8 cellular contexts compared by ENCODE assay signal in the genomic region with DNA sequence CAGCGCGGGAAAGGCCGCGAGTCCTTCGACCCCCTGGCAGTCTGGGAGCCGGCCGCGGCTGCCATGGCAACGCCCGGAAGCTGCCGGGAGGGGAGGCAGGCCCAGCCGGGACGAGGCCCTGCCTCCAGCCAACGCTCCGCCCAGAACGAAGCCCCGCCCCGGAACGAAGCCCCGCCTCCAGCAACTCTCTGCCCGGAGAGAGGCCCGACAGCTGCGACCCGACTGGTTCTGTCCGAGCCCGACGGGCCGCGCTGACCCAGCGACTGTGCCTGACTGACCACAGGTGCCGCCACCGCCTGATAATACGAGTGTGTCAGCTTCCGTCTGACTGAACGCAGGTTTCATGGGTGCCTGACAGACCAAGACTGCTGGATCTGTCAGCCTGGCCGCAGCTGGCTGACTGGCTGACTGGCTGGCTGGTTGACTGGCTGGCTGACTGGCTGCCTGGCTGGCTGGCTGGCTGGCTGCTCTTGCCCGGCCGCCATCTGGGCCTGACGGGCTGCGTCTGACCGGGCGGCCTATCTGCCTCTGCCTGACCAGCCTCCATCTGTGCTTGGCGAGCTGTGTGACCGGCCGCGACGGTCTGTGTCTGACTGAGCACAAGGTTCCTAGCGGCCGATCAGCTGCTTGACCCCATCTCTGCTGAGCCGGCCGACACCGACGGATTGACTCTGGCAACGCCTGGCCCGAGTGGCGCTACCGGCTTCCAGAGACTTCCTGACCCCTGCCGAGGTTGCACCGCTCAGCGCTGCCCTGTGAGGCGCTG.
DNase-seq lines count a peak whose midpoint lies in the region; ATAC-seq, FAIRE-seq and TF ChIP-seq lines count a peak whose summit lies in the region.

No MANE protein-coding gene starts in this region.

- no peak for FAIRE-seq in H54 (lab: Jason Lieb, UNC)

- ATAC-seq in gastroesophageal sphincter: peak; percentile 98

- H3K27me3 ChIP-seq in MG63 (no peaks in the 10 kb centered on the region), SJCRH30 (no peaks in the 10 kb centered on the region), gastroesophageal sphincter (no peaks in the 10 kb centered on the region)

- H3K27ac Mint-ChIP-seq in activated naive CD4-positive, alpha-beta T cell treated with anti-CD3 and anti-CD28 coated beads for 36 hours: no peak overlapping the region

- H3K4me3 Mint-ChIP-seq in activated naive CD4-positive, alpha-beta T cell treated with anti-CD3 and anti-CD28 coated beads for 36 hours: peak overlapping the region; percentile 85

- H3K27me3 Mint-ChIP-seq in activated naive CD4-positive, alpha-beta T cell treated with anti-CD3 and anti-CD28 coated beads for 36 hours (ENCODE audit: low read depth): no peaks in the 10 kb centered on the region

- TF ChIP-seq EP300 in gastroesophageal sphincter (IDR thresholded peaks at IDR 0.05): no peak

- H3K36me3 Mint-ChIP-seq in activated naive CD4-positive, alpha-beta T cell treated with anti-CD3 and anti-CD28 coated beads for 36 hours (ENCODE audit: low read depth): no peaks in the 10 kb centered on the region

- peaks cover 5% of the 10 kb centered on the region; the same call in 1 of the 2 replicates for H3K4me1 ChIP-seq in SJCRH30
- peaks cover 0 to 21% (median 6%) of the 10 kb centered on the region in 3 donors for H3K4me1 ChIP-seq in gastroesophageal sphincter

- intact Hi-C loops in activated naive CD4-positive, alpha-beta T cell treated with anti-CD3 and anti-CD28 coated beads for 36 hours (cut with micrococcal nuclease): loop anchor here (2.0 kb wide), 1 partner anchor 14 kb away; no protein-coding TSS in a partner anchor

- H3K9me3 ChIP-seq in MG63 (no peaks in the 10 kb centered on the region), SJCRH30 (replicated peaks) (no peaks in the 10 kb centered on the region), gastroesophageal sphincter (no peaks in the 10 kb centered on the region)

- peaks cover 5% of the 10 kb centered on the region for H3K4me1 Mint-ChIP-seq in activated naive CD4-positive, alpha-beta T cell treated with anti-CD3 and anti-CD28 coated beads for 36 hours (ENCODE audit: low read depth)

- CTCF ChIA-PET in activated naive CD4-positive, alpha-beta T cell treated with anti-CD3 and anti-CD28 coated beads for 36 hours (lab: Charles Lee): interaction anchor here (1.3 kb wide), 1 partner anchor 72 kb away, joined by 4 read pairs; no protein-coding TSS in a partner anchor

- H3K36me3 ChIP-seq in MG63 (no peaks in the 10 kb centered on the region), SJCRH30 (no peaks in the 10 kb centered on the region), gastroesophageal sphincter (no peaks in the 10 kb centered on the region)

- TF ChIP-seq POLR2A in H54 (IDR thresholded peaks at IDR 0.05; ENCODE audit: low read depth, low read length) (peak; percentile 76), gastroesophageal sphincter (IDR thresholded peaks at IDR 0.05) (peak in 1 of 2 donors; percentile 57)

- DNase-seq in EL: peak; percentile 89
- peak; percentile 93 for DNase-seq in H54 (ENCODE audit: insufficient read length, low spot score)
- DNase-seq in MG63: peak; percentile 89
- peak; percentile 95 to 96 for DNase-seq in SJCRH30
- peak; percentile 94 for DNase-seq in activated naive CD4-positive, alpha-beta T cell treated with anti-CD3 and anti-CD28 coated beads for 36 hours
- peak; percentile 17 to 97 (median 89) for DNase-seq in nucleus accumbens (lab: John Stamatoyannopoulos, UW)
- peak; percentile 89 for DNase-seq in superior temporal gyrus (ENCODE audit: extremely low spot score)

- peak in 1 of 4 experiments; percentile 2 for TF ChIP-seq CTCF in gastroesophageal sphincter (IDR thresholded peaks at IDR 0.05)

- peaks cover 2% of the 10 kb centered on the region for H3K9me3 Mint-ChIP-seq in activated naive CD4-positive, alpha-beta T cell treated with anti-CD3 and anti-CD28 coated beads for 36 hours

- WGBS in gastroesophageal sphincter (ENCODE audit: low coverage in 1 of 2), 2 donors: no CpG with 5 or more reads among the region's 61 CpGs

- peak overlapping the region; percentile 45 for H3K4me3 ChIP-seq in MG63
- peak overlapping the region; percentile 58 for H3K4me3 ChIP-seq in SJCRH30
- peak overlapping the region; percentile 48 to 69 for H3K4me3 ChIP-seq in gastroesophageal sphincter

- H3K27ac ChIP-seq in SJCRH30 (peak overlapping the region; percentile 29), gastroesophageal sphincter (peak overlapping the region; percentile 21 to 87 (median 85))

Comparison
In these comparisons a context has a peak if more than half of its experiments do, and no peak if none do; other contexts are left out.
1. Peak in every context shown above with its lines: DNase-seq, ATAC-seq, H3K4me3 ChIP-seq and H3K27ac ChIP-seq.